Comparison of ENCODE assay signal across 11 cellular contexts in the genomic region with DNA sequence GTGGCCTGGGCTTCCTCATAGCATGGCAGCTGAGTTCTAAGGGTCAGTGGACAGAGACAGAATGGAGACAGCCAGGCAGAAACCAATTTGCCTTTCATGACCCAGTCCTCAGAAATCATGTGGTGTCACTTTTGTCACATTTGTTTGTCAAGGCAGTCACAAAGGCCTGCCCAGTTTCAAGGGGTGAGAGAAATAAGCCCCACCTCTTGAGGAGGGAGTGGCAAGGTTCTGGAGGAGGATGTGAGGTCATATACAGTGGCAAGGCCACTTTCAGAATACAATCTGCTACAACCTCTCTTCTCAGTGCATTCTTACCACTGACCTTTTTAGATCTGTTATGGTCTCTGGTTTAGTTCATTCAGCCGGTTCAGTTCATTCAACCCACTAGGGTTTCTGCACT.
DNase-seq lines count a peak whose midpoint lies in the region; ATAC-seq and TF ChIP-seq lines count a peak whose summit lies in the region.
"Had no signal": no experiment of that assay in that cellular context is flagged by ENCODE, and none has a peak within 500 bp of the region (broad histone marks: within the 10 kb centered on the region; RNA-seq: fewer than 3 reads in every experiment).

No MANE protein-coding gene starts in this region.

- POLR2A ChIA-PET in activated CD4-positive, alpha-beta T cell treated with anti-CD3 and anti-CD28 coated beads, Interleukin-2, amount 10 ng/mL, durations not matched to agents 7 days and 5 days (lab: Charles Lee) = no interaction called here
- POLR2A ChIA-PET in naive thymus-derived CD8-positive, alpha-beta T cell (lab: Charles Lee) = interaction anchor here (1.8 kb wide), 1 partner anchor 25 kb away, joined by 6 read pairs; no protein-coding TSS in a partner anchor

- H3K4me1 ChIP-seq in stomach (no peaks in the 10 kb centered on the region), sigmoid colon (no peaks in the 10 kb centered on the region)

- no peak overlapping the region for H3K27ac ChIP-seq in stomach
- H3K27ac ChIP-seq in sigmoid colon = no peak overlapping the region
- H3K27ac ChIP-seq: HL-60 had no signal

- TF ChIP-seq POLR2A in stomach (IDR thresholded peaks at IDR 0.05) (no peak), sigmoid colon (IDR thresholded peaks at IDR 0.05) (no peak)

- peaks cover 24% of the 10 kb centered on the region for H3K4me1 Mint-ChIP-seq in activated CD4-positive, alpha-beta T cell treated with anti-CD3 and anti-CD28 coated beads, Interleukin-2, amount 10 ng/mL, durations not matched to agents 7 days and 5 days
- peaks cover 2 to 24% (median 20%) of the 10 kb centered on the region in 4 donors for H3K4me1 Mint-ChIP-seq in naive thymus-derived CD8-positive, alpha-beta T cell
- no peaks in the 10 kb centered on the region for H3K4me1 Mint-ChIP-seq in nephron progenitor cell

- H3K27me3 ChIP-seq in stomach = no peaks in the 10 kb centered on the region
- H3K27me3 ChIP-seq in sigmoid colon = no peaks in the 10 kb centered on the region

- CTCF ChIA-PET in activated CD4-positive, alpha-beta T cell treated with anti-CD3 and anti-CD28 coated beads, Interleukin-2, amount 10 ng/mL, durations not matched to agents 7 days and 5 days (lab: Charles Lee) = no interaction called here

- TF ChIP-seq EP300 in stomach (IDR thresholded peaks at IDR 0.05) (no peak), sigmoid colon (IDR thresholded peaks at IDR 0.05) (no peak)

- intact Hi-C loops in stomach (cut with DNase I; ENCODE audit: low total_unique reads) (no loop called here), sigmoid colon (cut with DNase I) (no loop called here)

- WGBS in stomach, 5 donors = 83 to 100% (median 88%) methylated on average over 1 of the region's 1 CpG
- whole genome bisulfite sequencing in sigmoid colon, 2 donors = 67 to 89% methylated on average over 1 of the region's 1 CpG

- H3K36me3 ChIP-seq in stomach = no peaks in the 10 kb centered on the region
- H3K36me3 ChIP-seq in sigmoid colon = no peaks in the 10 kb centered on the region

- peak; percentile 64 for DNase-seq in activated CD4-positive, alpha-beta T cell treated with anti-CD3 and anti-CD28 coated beads, Interleukin-2, amount 10 ng/mL, durations not matched to agents 7 days and 5 days
- no peak for DNase-seq in activated CD4-positive, alpha-beta T cell treated with anti-CD3 and anti-CD28 coated beads for 4 hours
- peak in 5 of 10 donors; percentile 9 to 32 (median 20) for DNase-seq in naive thymus-derived CD8-positive, alpha-beta T cell
- no peak for DNase-seq in nephron progenitor cell
- DNase-seq in stomach = no peak
- DNase-seq in sigmoid colon = no peak

- no peak overlapping the region for H3K4me3 ChIP-seq in stomach
- H3K4me3 ChIP-seq in sigmoid colon = no peak overlapping the region

- ATAC-seq in GM21515 (IDR thresholded peaks at IDR 0.05; ENCODE audit: unreplicated experiment) = peak; percentile 91
- peak; percentile 82 for ATAC-seq in HG03558 (IDR thresholded peaks at IDR 0.05; ENCODE audit: extremely low read depth, unreplicated experiment)
- ATAC-seq in naive thymus-derived CD8-positive, alpha-beta T cell = peak; percentile 62 to 95

- no peaks in the 10 kb centered on the region for H3K27me3 Mint-ChIP-seq in activated CD4-positive, alpha-beta T cell treated with anti-CD3 and anti-CD28 coated beads, Interleukin-2, amount 10 ng/mL, durations not matched to agents 7 days and 5 days
- H3K27me3 Mint-ChIP-seq in naive thymus-derived CD8-positive, alpha-beta T cell = no peaks in the 10 kb centered on the region
- H3K27me3 Mint-ChIP-seq in nephron progenitor cell (ENCODE audit: low read depth, poor library complexity) = peaks cover 13% of the 10 kb centered on the region
- H3K27me3 Mint-ChIP-seq: activated naive CD4-positive, alpha-beta T cell treated with anti-CD3 and anti-CD28 coated beads, Interleukin-2, amount 50 U/mL, for 24 hours; stimulated activated naive CD8-positive, alpha-beta T cell treated with anti-CD3 and anti-CD28 coated beads, Interleukin-15, Interleukin-2, amounts not matched to agents 100 ng/mL and 50 ng/mL, for 24 hours had no signal

- no peaks in the 10 kb centered on the region for H3K9me3 Mint-ChIP-seq in activated CD4-positive, alpha-beta T cell treated with anti-CD3 and anti-CD28 coated beads, Interleukin-2, amount 10 ng/mL, durations not matched to agents 7 days and 5 days
- no peaks in the 10 kb centered on the region for H3K9me3 Mint-ChIP-seq in naive thymus-derived CD8-positive, alpha-beta T cell
- H3K9me3 Mint-ChIP-seq in nephron progenitor cell = peaks cover 35% of the 10 kb centered on the region
- H3K9me3 Mint-ChIP-seq: activated naive CD4-positive, alpha-beta T cell treated with anti-CD3 and anti-CD28 coated beads, Interleukin-2, amount 50 U/mL, for 24 hours; stimulated activated naive CD8-positive, alpha-beta T cell treated with anti-CD3 and anti-CD28 coated beads, Interleukin-15, Interleukin-2, amounts not matched to agents 100 ng/mL and 50 ng/mL, for 24 hours had no signal

- H3K36me3 Mint-ChIP-seq in activated CD4-positive, alpha-beta T cell treated with anti-CD3 and anti-CD28 coated beads, Interleukin-2, amount 10 ng/mL, durations not matched to agents 7 days and 5 days (ENCODE audit: low read depth) = no peaks in the 10 kb centered on the region
- no peaks in the 10 kb centered on the region for H3K36me3 Mint-ChIP-seq in naive thymus-derived CD8-positive, alpha-beta T cell
- no peaks in the 10 kb centered on the region for H3K36me3 Mint-ChIP-seq in nephron progenitor cell (ENCODE audit: low read depth)
- H3K36me3 Mint-ChIP-seq: activated naive CD4-positive, alpha-beta T cell treated with anti-CD3 and anti-CD28 coated beads, Interleukin-2, amount 50 U/mL, for 24 hours had no signal

- no peak overlapping the region for H3K4me3 Mint-ChIP-seq in activated CD4-positive, alpha-beta T cell treated with anti-CD3 and anti-CD28 coated beads, Interleukin-2, amount 10 ng/mL, durations not matched to agents 7 days and 5 days
- peak overlapping the region in 5 of 10 donors; percentile 55 to 62 (median 59) for H3K4me3 Mint-ChIP-seq in naive thymus-derived CD8-positive, alpha-beta T cell
- H3K4me3 Mint-ChIP-seq in nephron progenitor cell = no peak overlapping the region
- H3K4me3 Mint-ChIP-seq: activated naive CD4-positive, alpha-beta T cell treated with anti-CD3 and anti-CD28 coated beads, Interleukin-2, amount 50 U/mL, for 24 hours; stimulated activated naive CD8-positive, alpha-beta T cell treated with anti-CD3 and anti-CD28 coated beads, Interleukin-15, Interleukin-2, amounts not matched to agents 100 ng/mL and 50 ng/mL, for 24 hours had no signal

- H3K9me3 ChIP-seq in stomach = no peaks in the 10 kb centered on the region
- H3K9me3 ChIP-seq in sigmoid colon = no peaks in the 10 kb centered on the region

- TF ChIP-seq CTCF in nephron progenitor cell (IDR thresholded peaks at IDR 0.05) (no peak), stomach (IDR thresholded peaks at IDR 0.05) (no peak), sigmoid colon (IDR thresholded peaks at IDR 0.05) (no peak)

- peak overlapping the region; percentile 92 for H3K27ac Mint-ChIP-seq in activated CD4-positive, alpha-beta T cell treated with anti-CD3 and anti-CD28 coated beads, Interleukin-2, amount 10 ng/mL, durations not matched to agents 7 days and 5 days
- peak overlapping the region in 7 of 10 donors; percentile 23 to 86 (median 62) for H3K27ac Mint-ChIP-seq in naive thymus-derived CD8-positive, alpha-beta T cell
- H3K27ac Mint-ChIP-seq in nephron progenitor cell = no peak overlapping the region
- H3K27ac Mint-ChIP-seq: activated naive CD4-positive, alpha-beta T cell treated with anti-CD3 and anti-CD28 coated beads, Interleukin-2, amount 50 U/mL, for 24 hours; stimulated activated naive CD8-positive, alpha-beta T cell treated with anti-CD3 and anti-CD28 coated beads, Interleukin-15, Interleukin-2, amounts not matched to agents 100 ng/mL and 50 ng/mL, for 24 hours had no signal
